8 cellular contexts compared by ENCODE assay signal in genomic region chr7:90736968-90737939, GRCh38.
DNase-seq lines count a peak whose midpoint lies in the region; ATAC-seq and TF ChIP-seq lines count a peak whose summit lies in the region.

No MANE protein-coding gene starts in this region.

- ATAC-seq in GM18508 (IDR thresholded peaks at IDR 0.05; ENCODE audit: insufficient read depth, unreplicated experiment) (peak; percentile 95), GM21529 (IDR thresholded peaks at IDR 0.05; ENCODE audit: unreplicated experiment) (peak; percentile 96), HG03457 (IDR thresholded peaks at IDR 0.05; ENCODE audit: unreplicated experiment) (peak; percentile 91), psoas muscle (no peak)
- ATAC-seq in central memory CD8-positive, alpha-beta T cell (replicated peaks; ENCODE audit: extremely low read depth, poor library complexity, severe bottlenecking): peak; percentile 36

- no peaks in the 10 kb centered on the region for H3K27me3 Mint-ChIP-seq in central memory CD8-positive, alpha-beta T cell

- no peaks in the 10 kb centered on the region for H3K9me3 ChIP-seq in psoas muscle

- peaks cover 2% of the 10 kb centered on the region for H3K36me3 Mint-ChIP-seq in central memory CD8-positive, alpha-beta T cell (ENCODE audit: insufficient read depth)

- TF ChIP-seq CTCF in psoas muscle (IDR thresholded peaks at IDR 0.05): no peak

- no peaks in the 10 kb centered on the region for H3K4me1 ChIP-seq in psoas muscle

- no peaks in the 10 kb centered on the region for H3K36me3 ChIP-seq in psoas muscle (ENCODE audit: insufficient read depth in 1 of 2, low read depth in 1 of 2)

- H3K27ac ChIP-seq in psoas muscle: no peak overlapping the region

- CTCF ChIA-PET in HEK293T (lab: Yijun Ruan, JAX): no interaction called here

- H3K4me3 Mint-ChIP-seq in central memory CD8-positive, alpha-beta T cell: no peak overlapping the region

- H3K4me3 ChIP-seq in psoas muscle: no peak overlapping the region

- H3K4me1 Mint-ChIP-seq in central memory CD8-positive, alpha-beta T cell: no peaks in the 10 kb centered on the region

- no peaks in the 10 kb centered on the region for H3K27me3 ChIP-seq in psoas muscle (ENCODE audit: insufficient read depth in 3 of 3, low read length in 2 of 3)

- POLR2A ChIA-PET in HEK293T (lab: Yijun Ruan, JAX): no interaction called here

- H3K9me3 Mint-ChIP-seq in central memory CD8-positive, alpha-beta T cell: peaks cover 20% of the 10 kb centered on the region

- no peak for DNase-seq in central memory CD8-positive, alpha-beta T cell (ENCODE audit: low spot score in 2 of 2)
- no peak for DNase-seq in H4 (ENCODE audit: low spot score)
- no peak for DNase-seq in HEK293T (ENCODE audit: extremely low spot score)
- no peak for DNase-seq in psoas muscle
- no peak for DNase-seq in foreskin melanocyte

- intact Hi-C loops in psoas muscle (cut with DNase I): no loop called here

- WGBS in psoas muscle, 3 donors: 89 to 91% (median 91%) methylated on average over 4 of the region's 4 CpGs

- H3K27ac Mint-ChIP-seq in central memory CD8-positive, alpha-beta T cell (ENCODE audit: low read depth): no peak overlapping the region

TF ChIP-seq in HEK293T, 16 proteins besides CTCF, POLR2A, EP300 and RAD21:
- no peak for TF ChIP-seq NFRKB (IDR thresholded peaks at IDR 0.05)
- no peak for TF ChIP-seq SUZ12 (IDR thresholded peaks at IDR 0.05)
- TF ChIP-seq CTBP1 (IDR thresholded peaks at IDR 0.05; ENCODE audit: borderline replicate concordance): no peak
- TF ChIP-seq HDGF (IDR thresholded peaks at IDR 0.05; ENCODE audit: borderline replicate concordance): no peak
- TF ChIP-seq FOXK2 (IDR thresholded peaks at IDR 0.05): no peak
- no peak for TF ChIP-seq FOXM1 (IDR thresholded peaks at IDR 0.05; ENCODE audit: borderline replicate concordance)
- TF ChIP-seq L3MBTL2 (conservative IDR thresholded peaks at IDR 0.05): no peak
- no peak for TF ChIP-seq LEF1 (IDR thresholded peaks at IDR 0.05; ENCODE audit: borderline replicate concordance)
- TF ChIP-seq ARNT (IDR thresholded peaks at IDR 0.05): no peak
- TF ChIP-seq PKNOX1 (IDR thresholded peaks at IDR 0.05): no peak

Comparison
In these comparisons a context has a peak if more than half of its experiments do, and no peak if none do; other contexts are left out.
1. ATAC-seq: peak in GM18508 (single experiment), GM21529 (single experiment), HG03457 (single experiment) and central memory CD8-positive, alpha-beta T cell (single experiment); none in psoas muscle (0 of 4).